ENCODE assay signal across 8 cellular contexts in the genomic region with DNA sequence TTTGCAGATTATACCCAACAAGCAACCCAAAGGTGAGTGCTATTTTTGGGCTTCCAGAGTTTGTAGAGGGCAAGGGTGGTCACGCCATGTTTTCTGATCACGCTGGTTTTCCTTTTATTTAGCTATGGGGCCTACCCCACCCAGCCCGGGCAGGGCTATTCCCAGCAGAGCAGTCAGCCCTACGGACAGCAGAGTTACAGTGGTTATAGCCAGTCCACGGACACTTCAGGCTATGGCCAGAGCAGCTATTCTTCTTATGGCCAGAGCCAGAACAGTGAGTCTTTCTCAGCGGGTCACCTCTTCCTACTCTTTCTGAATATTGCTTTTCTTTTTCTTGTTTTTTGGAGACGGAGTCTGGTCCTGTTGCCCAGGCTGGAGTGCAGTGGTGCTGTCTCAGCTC. TPM values are rescaled to one million over a fixed set of nuclear protein-coding genes. Genes with fewer than 3 reads are reported as not detected.
DNase-seq lines count a peak whose midpoint lies in the region; ATAC-seq, FAIRE-seq and TF ChIP-seq lines count a peak whose summit lies in the region.

No MANE protein-coding gene starts in this region.

- peaks cover 72% of the 10 kb centered on the region for H3K79me2 ChIP-seq in keratinocyte (ENCODE audit: control insufficient read depth, insufficient read depth, low read length)

- peaks cover 6% of the 10 kb centered on the region for H3K9me1 ChIP-seq in keratinocyte (ENCODE audit: control insufficient read depth, extremely low read depth, insufficient read depth, low read length)

- no peak for TF ChIP-seq EP300 in gastroesophageal sphincter (IDR thresholded peaks at IDR 0.05)

- intact Hi-C loops in tibial artery (cut with DNase I; ENCODE audit: low total_unique reads), result loop anchor here (10.0 kb wide), 1 partner anchor 322 kb away; a partner anchor contains a TSS

- no peak for DNase-seq in activated naive CD4-positive, alpha-beta T cell (lab: John Stamatoyannopoulos, UW)
- DNase-seq in keratinocyte (ENCODE audit: low read depth, low spot score), result no peak
- DNase-seq in tibial artery, result no peak
- no peak for DNase-seq in AG08395 (ENCODE audit: low spot score)

- dilution Hi-C loops in keratinocyte (cut with MboI; ENCODE audit: extremely low pct_ligation_motif_present, low sequenced_read_pairs), result no loop called here

- no peak for TF ChIP-seq POLR2A in gastroesophageal sphincter (IDR thresholded peaks at IDR 0.05)

- H3K4me3 Mint-ChIP-seq in activated naive CD4-positive, alpha-beta T cell treated with anti-CD3 and anti-CD28 coated beads, Interleukin-2, amount 50 U/mL, for 24 hours, result peak overlapping the region; percentile 99
- H3K4me3 Mint-ChIP-seq in activated naive CD8-positive, alpha-beta T cell, result peak overlapping the region; percentile 99

- ATAC-seq in HG03520 (IDR thresholded peaks at IDR 0.05; ENCODE audit: unreplicated experiment), result no peak
- no peak for ATAC-seq in gastroesophageal sphincter

- no peak overlapping the region for H2AFZ ChIP-seq in keratinocyte (ENCODE audit: control insufficient read depth, low read length)

- peaks cover 66% of the 10 kb centered on the region for H3K4me1 Mint-ChIP-seq in activated naive CD4-positive, alpha-beta T cell treated with anti-CD3 and anti-CD28 coated beads, Interleukin-2, amount 50 U/mL, for 24 hours
- H3K4me1 Mint-ChIP-seq in activated naive CD8-positive, alpha-beta T cell (ENCODE audit: low read depth), result peaks cover 68% of the 10 kb centered on the region

- peak overlapping the region; percentile 85 for H3K27ac Mint-ChIP-seq in activated naive CD4-positive, alpha-beta T cell treated with anti-CD3 and anti-CD28 coated beads, Interleukin-2, amount 50 U/mL, for 24 hours
- H3K27ac Mint-ChIP-seq in activated naive CD8-positive, alpha-beta T cell, result peak overlapping the region; percentile 100

- H3K9me3 Mint-ChIP-seq in activated naive CD4-positive, alpha-beta T cell treated with anti-CD3 and anti-CD28 coated beads, Interleukin-2, amount 50 U/mL, for 24 hours, result no peaks in the 10 kb centered on the region
- no peaks in the 10 kb centered on the region for H3K9me3 Mint-ChIP-seq in activated naive CD8-positive, alpha-beta T cell (ENCODE audit: low read depth)

- H4K20me1 ChIP-seq in keratinocyte (ENCODE audit: control insufficient read depth, extremely low read depth, insufficient read depth, low read length), result peaks cover 46% of the 10 kb centered on the region

- H3K27me3 ChIP-seq in keratinocyte (ENCODE audit: control insufficient read depth, extremely low read depth, insufficient read depth, low read length), result no peaks in the 10 kb centered on the region
- no peaks in the 10 kb centered on the region for H3K27me3 ChIP-seq in tibial artery
- no peaks in the 10 kb centered on the region for H3K27me3 ChIP-seq in gastroesophageal sphincter

- 15 to 38% methylated on average over 5 to 6 of the region's 7 CpGs for WGBS in gastroesophageal sphincter (ENCODE audit: low coverage in 1 of 2), 2 donors

- H3K36me3 Mint-ChIP-seq in activated naive CD4-positive, alpha-beta T cell treated with anti-CD3 and anti-CD28 coated beads, Interleukin-2, amount 50 U/mL, for 24 hours, result peaks cover 51% of the 10 kb centered on the region
- H3K36me3 Mint-ChIP-seq in activated naive CD8-positive, alpha-beta T cell, result peaks cover 26% of the 10 kb centered on the region

- no peaks in the 10 kb centered on the region for H3K9me3 ChIP-seq in keratinocyte (ENCODE audit: control insufficient read depth, low read depth, low read length)
- H3K9me3 ChIP-seq in tibial artery, result no peaks in the 10 kb centered on the region
- no peaks in the 10 kb centered on the region for H3K9me3 ChIP-seq in gastroesophageal sphincter

- no peak for TF ChIP-seq CTCF in keratinocyte (optimal IDR thresholded peaks at IDR 0.05 in 1 of 3, IDR thresholded peaks at IDR 0.05 in 1 of 3, conservative IDR thresholded peaks at IDR 0.05 in 1 of 3; ENCODE audit: extremely low read depth in 1 of 3, insufficient read depth in 2 of 3, low read length in 3 of 3)
- no peak for TF ChIP-seq CTCF in tibial artery (IDR thresholded peaks at IDR 0.05)
- TF ChIP-seq CTCF in gastroesophageal sphincter (IDR thresholded peaks at IDR 0.05), result no peak

- H3K36me3 ChIP-seq in keratinocyte (ENCODE audit: control insufficient read depth in 2 of 2, extremely low read depth in 1 of 2, insufficient read depth in 2 of 2, low read length in 2 of 2) (peaks cover 31 to 54% of the 10 kb centered on the region in 2 experiments), tibial artery (peaks cover 44 to 51% (median 51%) of the 10 kb centered on the region in 3 donors), gastroesophageal sphincter (peaks cover 11 to 53% of the 10 kb centered on the region in 2 donors)

- H3K9ac ChIP-seq in keratinocyte (ENCODE audit: control insufficient read depth, extremely low read depth, insufficient read depth, low read length), result peak overlapping the region; percentile 96

- no peak overlapping the region for H3K27ac ChIP-seq in keratinocyte (ENCODE audit: control insufficient read depth, insufficient read depth, low read length)
- peak overlapping the region in 1 of 2 donors; percentile 14 for H3K27ac ChIP-seq in tibial artery
- H3K27ac ChIP-seq in gastroesophageal sphincter, result peak overlapping the region in 1 of 4 donors; percentile 38

- peak overlapping the region; percentile 98 for H3K4me2 ChIP-seq in keratinocyte (ENCODE audit: control insufficient read depth, extremely low read depth, insufficient read depth, low read depth, low read length)

- peaks cover 21% of the 10 kb centered on the region for H3K4me1 ChIP-seq in keratinocyte (ENCODE audit: control insufficient read depth, extremely low read depth, insufficient read depth, low read length)
- H3K4me1 ChIP-seq in tibial artery, result peaks cover 0 to 39% (median 37%) of the 10 kb centered on the region in 4 donors
- peaks cover 0 to 69% (median 30%) of the 10 kb centered on the region in 3 donors for H3K4me1 ChIP-seq in gastroesophageal sphincter

- FAIRE-seq in keratinocyte (lab: Jason Lieb, UNC), result no peak

- H3K4me3 ChIP-seq in keratinocyte (ENCODE audit: control insufficient read depth in 2 of 3, extremely low read depth in 1 of 3, insufficient read depth in 2 of 3, low read depth in 1 of 3, low read length in 3 of 3) (peak overlapping the region; percentile 91 to 93 (median 92)), tibial artery (peak overlapping the region; percentile 78 to 100), gastroesophageal sphincter (peak overlapping the region in 1 of 2 donors; percentile 99)

- no peaks in the 10 kb centered on the region for H3K27me3 Mint-ChIP-seq in activated naive CD4-positive, alpha-beta T cell treated with anti-CD3 and anti-CD28 coated beads, Interleukin-2, amount 50 U/mL, for 24 hours
- H3K27me3 Mint-ChIP-seq in activated naive CD8-positive, alpha-beta T cell, result no peaks in the 10 kb centered on the region

RNA-seq across cellular contexts. Expression of a gene that starts 2.5 kb away (rescaled TPM):
- 88.0 to 210 TPM (median 199 TPM) in 3 replicates for polyA plus RNA-seq in keratinocyte
- 138 TPM for polyA plus RNA-seq in keratinocyte (2011; ENCODE audit: low read depth)
- 50.2 and 69.9 TPM in 2 replicates for polyA plus RNA-seq in keratinocyte (2011; cell fraction: cytosol; rRNA removed)
- 170 and 201 TPM in 2 replicates for polyA plus RNA-seq in keratinocyte (2011; cell fraction: nucleus; rRNA removed)
- 196 and 474 TPM in 2 replicates for polyA plus RNA-seq in keratinocyte (2012; ENCODE audit: low replicate concordance)
- polyA minus RNA-seq in keratinocyte, result 44.0 to 226 TPM (median 102 TPM) in 3 replicates
- 112 TPM for polyA minus RNA-seq in keratinocyte (2011; cell fraction: cytosol; rRNA and poly(A)+ RNA removed)
- 53.8 and 89.2 TPM in 2 replicates for polyA minus RNA-seq in keratinocyte (2011; cell fraction: nucleus; rRNA and poly(A)+ RNA removed)
- 10 to 100 TPM; 12.5 to 69.9 (median 40.0) TPM for total RNA-seq in gastroesophageal sphincter

RNA-seq across cellular contexts. Expression of a gene that starts 20.2 kb away (rescaled TPM):
- 46.4 to 84.9 TPM (median 58.1 TPM) in 3 replicates for polyA plus RNA-seq in keratinocyte
- 18.4 TPM for polyA plus RNA-seq in keratinocyte (2011; ENCODE audit: low read depth)
- polyA plus RNA-seq in keratinocyte (2011; cell fraction: cytosol; rRNA removed), result 33.0 and 90.8 TPM in 2 replicates
- 21.8 and 25.3 TPM in 2 replicates for polyA plus RNA-seq in keratinocyte (2011; cell fraction: nucleus; rRNA removed)
- polyA plus RNA-seq in keratinocyte (2012; ENCODE audit: low replicate concordance), result 82.2 and 114 TPM in 2 replicates
- polyA minus RNA-seq in keratinocyte, result 25.1 to 88.4 TPM (median 60.1 TPM) in 3 replicates
- polyA minus RNA-seq in keratinocyte (2011; cell fraction: cytosol; rRNA and poly(A)+ RNA removed), result 162 TPM
- 11.1 and 12.3 TPM in 2 replicates for polyA minus RNA-seq in keratinocyte (2011; cell fraction: nucleus; rRNA and poly(A)+ RNA removed)
- total RNA-seq in gastroesophageal sphincter, result 10 to 100 TPM in 2 of 4 donors, 1 to 10 TPM in 2; 3.9 to 21.8 (median 11.3) TPM

RNA-seq across cellular contexts. Expression of a gene that starts 31.5 kb away (rescaled TPM):
- under 0.01 TPM in 1 of 3 replicates, not detected in the others for polyA plus RNA-seq in keratinocyte
- polyA plus RNA-seq in keratinocyte (2011; ENCODE audit: low read depth), result 0.06 TPM
- not detected in 2 replicates for polyA plus RNA-seq in keratinocyte (2011; cell fraction: cytosol; rRNA removed)
- polyA plus RNA-seq in keratinocyte (2011; cell fraction: nucleus; rRNA removed), result 0.01 and 0.04 TPM in 2 replicates
- 0.06 TPM in 1 of 2 replicates, not detected in the other for polyA plus RNA-seq in keratinocyte (2012; ENCODE audit: low replicate concordance)
- not detected in 3 replicates for polyA minus RNA-seq in keratinocyte
- polyA minus RNA-seq in keratinocyte (2011; cell fraction: cytosol; rRNA and poly(A)+ RNA removed), result not detected
- not detected in 2 replicates for polyA minus RNA-seq in keratinocyte (2011; cell fraction: nucleus; rRNA and poly(A)+ RNA removed)
- under 1 TPM in 2 of 4 donors, not detected in 2; under 0.01 to 0.08 TPM for total RNA-seq in gastroesophageal sphincter

RNA-seq across cellular contexts. Expression of a gene that starts 32.5 kb away (rescaled TPM):
- 0.08 to 0.95 TPM (median 0.43 TPM) in 3 replicates for polyA plus RNA-seq in keratinocyte
- polyA plus RNA-seq in keratinocyte (2011; ENCODE audit: low read depth), result not detected
- 0.21 and 0.42 TPM in 2 replicates for polyA plus RNA-seq in keratinocyte (2011; cell fraction: cytosol; rRNA removed)
- polyA plus RNA-seq in keratinocyte (2011; cell fraction: nucleus; rRNA removed), result 0.28 and 0.39 TPM in 2 replicates
- 0.31 and 3.0 TPM in 2 replicates for polyA plus RNA-seq in keratinocyte (2012; ENCODE audit: low replicate concordance)
- polyA minus RNA-seq in keratinocyte, result 0.26 TPM in 1 of 3 replicates, not detected in the others
- polyA minus RNA-seq in keratinocyte (2011; cell fraction: cytosol; rRNA and poly(A)+ RNA removed), result 3.5 TPM
- polyA minus RNA-seq in keratinocyte (2011; cell fraction: nucleus; rRNA and poly(A)+ RNA removed), result not detected in 2 replicates
- 10 to 100 TPM in 1 of 4 donors, 1 to 10 TPM in 2, under 1 TPM in 1; 0.17 to 15.3 (median 3.7) TPM for total RNA-seq in gastroesophageal sphincter

RNA-seq across cellular contexts. Expression of a gene that starts 34.5 kb away (rescaled TPM):
- polyA plus RNA-seq in keratinocyte, result not detected in 3 replicates
- polyA plus RNA-seq in keratinocyte (2011; ENCODE audit: low read depth), result 5.0 TPM
- polyA plus RNA-seq in keratinocyte (2011; cell fraction: cytosol; rRNA removed), result not detected in 2 replicates
- polyA plus RNA-seq in keratinocyte (2011; cell fraction: nucleus; rRNA removed), result 0.17 TPM in 1 of 2 replicates, not detected in the other
- polyA plus RNA-seq in keratinocyte (2012; ENCODE audit: low replicate concordance), result 9.4 TPM in 1 of 2 replicates, not detected in the other
- polyA minus RNA-seq in keratinocyte, result not detected in 3 replicates
- not detected for polyA minus RNA-seq in keratinocyte (2011; cell fraction: cytosol; rRNA and poly(A)+ RNA removed)
- not detected in 2 replicates for polyA minus RNA-seq in keratinocyte (2011; cell fraction: nucleus; rRNA and poly(A)+ RNA removed)
- under 1 TPM in 1 of 4 donors, not detected in 3; 0.93 TPM for total RNA-seq in gastroesophageal sphincter
